9 cellular contexts compared by ENCODE assay signal in genomic region chr12:27237790-27238771, GRCh38. TPM values are rescaled to one million over a fixed set of nuclear protein-coding genes. Genes with fewer than 3 reads are reported as not detected.
DNase-seq lines count a peak whose midpoint lies in the region; ATAC-seq, FAIRE-seq and TF ChIP-seq lines count a peak whose summit lies in the region.
"Had no signal": no experiment of that assay in that cellular context is flagged by ENCODE, and none has a peak within 500 bp of the region (broad histone marks: within the 10 kb centered on the region; RNA-seq: fewer than 3 reads in every experiment).

No MANE protein-coding gene starts in this region.

- H3K9me3 ChIP-seq in effector memory CD4-positive, alpha-beta T cell (ENCODE audit: control insufficient read depth, low read length) = no peaks in the 10 kb centered on the region

- no peak overlapping the region for H3K4me3 ChIP-seq in effector memory CD4-positive, alpha-beta T cell (ENCODE audit: insufficient read depth, low read depth, low read length, poor library complexity, severe bottlenecking)

- intact Hi-C loops in activated naive CD4-positive, alpha-beta T cell treated with anti-CD3 and anti-CD28 coated beads for 36 hours (cut with micrococcal nuclease) = loop anchor here (1.0 to 5.0 kb wide), 4 partner anchors 18 to 564 kb away; no protein-coding TSS in a partner anchor
- intact Hi-C loops in activated CD8-positive, alpha-beta T cell treated with anti-CD3 and anti-CD28 coated beads for 36 hours (cut with micrococcal nuclease) = no loop called here
- intact Hi-C loops in natural killer cell (cut with micrococcal nuclease) = no loop called here

- no peaks in the 10 kb centered on the region for H3K36me3 ChIP-seq in effector memory CD4-positive, alpha-beta T cell (ENCODE audit: control insufficient read depth, insufficient read depth, low read length)

- no peaks in the 10 kb centered on the region for H3K27me3 Mint-ChIP-seq in activated naive CD4-positive, alpha-beta T cell treated with anti-CD3 and anti-CD28 coated beads for 36 hours (ENCODE audit: low read depth)
- no peaks in the 10 kb centered on the region for H3K27me3 Mint-ChIP-seq in activated CD8-positive, alpha-beta T cell treated with anti-CD3 and anti-CD28 coated beads for 36 hours
- H3K27me3 Mint-ChIP-seq in natural killer cell (ENCODE audit: low read depth in 2 of 2) = peaks cover 0 to 2% of the 10 kb centered on the region in 2 donors

- POLR2A ChIA-PET in activated CD8-positive, alpha-beta T cell treated with anti-CD3 and anti-CD28 coated beads for 36 hours (lab: Charles Lee) = interaction anchor here (0.6 kb wide), 2 partner anchors 195 to 217 kb away, joined by 3 to 4 read pairs; no protein-coding TSS in a partner anchor

- no peaks in the 10 kb centered on the region for H3K36me3 Mint-ChIP-seq in activated naive CD4-positive, alpha-beta T cell treated with anti-CD3 and anti-CD28 coated beads for 36 hours (ENCODE audit: low read depth)
- no peaks in the 10 kb centered on the region for H3K36me3 Mint-ChIP-seq in activated CD8-positive, alpha-beta T cell treated with anti-CD3 and anti-CD28 coated beads for 36 hours (ENCODE audit: low read depth)
- H3K36me3 Mint-ChIP-seq in natural killer cell = peaks cover 1% of the 10 kb centered on the region

- peaks cover 33% of the 10 kb centered on the region for H3K4me1 Mint-ChIP-seq in activated naive CD4-positive, alpha-beta T cell treated with anti-CD3 and anti-CD28 coated beads for 36 hours (ENCODE audit: low read depth)
- H3K4me1 Mint-ChIP-seq in activated CD8-positive, alpha-beta T cell treated with anti-CD3 and anti-CD28 coated beads for 36 hours (ENCODE audit: low read depth) = peaks cover 29% of the 10 kb centered on the region
- H3K4me1 Mint-ChIP-seq in natural killer cell = peaks cover 0 to 5% of the 10 kb centered on the region in 2 donors

- CTCF ChIA-PET in activated naive CD4-positive, alpha-beta T cell treated with anti-CD3 and anti-CD28 coated beads for 36 hours (lab: Charles Lee) = interaction anchor here (0.6 to 2.5 kb wide), 6 partner anchors 16 to 222 kb away, joined by 3 to 9 read pairs (median 4); no protein-coding TSS in a partner anchor
- CTCF ChIA-PET in activated CD8-positive, alpha-beta T cell treated with anti-CD3 and anti-CD28 coated beads for 36 hours (lab: Charles Lee) = interaction anchor here (1.0 to 1.3 kb wide), 2 partner anchors 40 to 225 kb away, joined by 3 read pairs; partner anchors contain the start of gene TM7SF3

- H3K4me1 ChIP-seq in effector memory CD4-positive, alpha-beta T cell (ENCODE audit: control insufficient read depth, insufficient read depth, low read length, poor library complexity, severe bottlenecking) = no peaks in the 10 kb centered on the region

- DNase-seq in activated naive CD4-positive, alpha-beta T cell treated with anti-CD3 and anti-CD28 coated beads for 36 hours = peak; percentile 16
- DNase-seq in activated naive CD4-positive, alpha-beta T cell treated with anti-CD3 and anti-CD28 coated beads, Interleukin-2, amount 50 U/mL, for 16 hours = no peak
- no peak for DNase-seq in activated CD8-positive, alpha-beta T cell treated with anti-CD3 and anti-CD28 coated beads for 36 hours
- DNase-seq in natural killer cell = no peak
- no peak for DNase-seq in effector memory CD4-positive, alpha-beta T cell
- DNase-seq in D721Med (ENCODE audit: insufficient read length, low spot score) = no peak
- DNase-seq in activated CD4-positive, alpha-beta T cell treated with anti-CD3 and anti-CD28 coated beads for 48 hours = no peak

- no peak for TF ChIP-seq CTCF in activated CD8-positive, alpha-beta T cell treated with anti-CD3 and anti-CD28 coated beads for 36 hours (IDR thresholded peaks at IDR 0.05)
- TF ChIP-seq CTCF in natural killer cell (IDR thresholded peaks at IDR 0.05) (no peak), D721Med (IDR thresholded peaks at IDR 0.05; ENCODE audit: insufficient read depth, missing control alignments) (no peak)

- H3K4me3 Mint-ChIP-seq in activated naive CD4-positive, alpha-beta T cell treated with anti-CD3 and anti-CD28 coated beads for 36 hours = peak overlapping the region; percentile 13
- H3K4me3 Mint-ChIP-seq in activated CD8-positive, alpha-beta T cell treated with anti-CD3 and anti-CD28 coated beads for 36 hours = peak overlapping the region; percentile 11
- H3K4me3 Mint-ChIP-seq in natural killer cell = no peak overlapping the region

- ATAC-seq in HG03159 (IDR thresholded peaks at IDR 0.05; ENCODE audit: unreplicated experiment) (peak; percentile 72), natural killer cell (peak in 2 of 3 donors; percentile 43 to 72)
- peak; percentile 75 for ATAC-seq in activated CD8-positive, alpha-beta T cell treated with anti-CD3 and anti-CD28 coated beads for 36 hours

- H3K27me3 ChIP-seq in effector memory CD4-positive, alpha-beta T cell (replicated peaks; ENCODE audit: control insufficient read depth, insufficient read depth, low read length, poor library complexity, severe bottlenecking) = no peaks in the 10 kb centered on the region

- peak overlapping the region; percentile 64 for H3K27ac Mint-ChIP-seq in activated naive CD4-positive, alpha-beta T cell treated with anti-CD3 and anti-CD28 coated beads for 36 hours
- peak overlapping the region; percentile 86 for H3K27ac Mint-ChIP-seq in activated CD8-positive, alpha-beta T cell treated with anti-CD3 and anti-CD28 coated beads for 36 hours
- peak overlapping the region; percentile 3 to 55 for H3K27ac Mint-ChIP-seq in natural killer cell

- no peak for FAIRE-seq in D721Med (lab: Jason Lieb, UNC)

- H3K9me3 Mint-ChIP-seq in activated naive CD4-positive, alpha-beta T cell treated with anti-CD3 and anti-CD28 coated beads for 36 hours = no peaks in the 10 kb centered on the region
- no peaks in the 10 kb centered on the region for H3K9me3 Mint-ChIP-seq in activated CD8-positive, alpha-beta T cell treated with anti-CD3 and anti-CD28 coated beads for 36 hours
- no peaks in the 10 kb centered on the region for H3K9me3 Mint-ChIP-seq in natural killer cell

- no peak overlapping the region for H3K27ac ChIP-seq in effector memory CD4-positive, alpha-beta T cell (ENCODE audit: insufficient read depth, low read length, poor library complexity, severe bottlenecking)
- H3K27ac ChIP-seq: C4-2B had no signal

RNA-seq across cellular contexts. Expression of gene STK38L, which starts 6.0 kb away (rescaled TPM):
- total RNA-seq in activated naive CD4-positive, alpha-beta T cell treated with anti-CD3 and anti-CD28 coated beads for 36 hours = 10 to 100 TPM; 21.3 to 21.4 TPM
- total RNA-seq in activated CD8-positive, alpha-beta T cell treated with anti-CD3 and anti-CD28 coated beads for 36 hours = 10 to 100 TPM; 23.5 to 27.6 TPM
- 10 to 100 TPM; 14.0 to 17.0 (median 15.0) TPM for total RNA-seq in natural killer cell

Comparison
In these comparisons a context has a peak if more than half of its experiments do, and no peak if none do; other contexts are left out.
1. H3K27ac Mint-ChIP-seq: peak in every context shown above with its lines; median percentile 86 in activated CD8-positive, alpha-beta T cell treated with anti-CD3 and anti-CD28 coated beads for 36 hours; 64 in activated naive CD4-positive, alpha-beta T cell treated with anti-CD3 and anti-CD28 coated beads for 36 hours; 29 in natural killer cell.